ENCODE assay signal across 16 cellular contexts in genomic region chr7:46004965-46005364, GRCh38.
DNase-seq lines count a peak whose midpoint lies in the region; ATAC-seq and TF ChIP-seq lines count a peak whose summit lies in the region.
"Had no signal": no experiment of that assay in that cellular context is flagged by ENCODE, and none has a peak within 500 bp of the region (broad histone marks: within the 10 kb centered on the region; RNA-seq: fewer than 3 reads in every experiment).

No MANE protein-coding gene starts in this region.

- intact Hi-C loops in mammary epithelial cell (cut with micrococcal nuclease) = loop anchor here (5.0 kb wide), 1 partner anchor 287 kb away; no protein-coding TSS in a partner anchor
- intact Hi-C loops in breast epithelium (cut with DNase I; ENCODE audit: low total_unique reads) = no loop called here

- H3K4me3 ChIP-seq in mammary epithelial cell (replicated peaks in 1 of 3; ENCODE audit: insufficient read depth in 1 of 3, low read depth in 2 of 3, low read length in 3 of 3) (no peak overlapping the region), breast epithelium (no peak overlapping the region), MM.1S (ENCODE audit: low read length) (peak overlapping the region; percentile 28)

- no peaks in the 10 kb centered on the region for H3K36me3 ChIP-seq in mammary epithelial cell (ENCODE audit: insufficient read depth, low read length)
- no peaks in the 10 kb centered on the region for H3K36me3 ChIP-seq in breast epithelium
- H3K36me3 ChIP-seq in MM.1S (replicated peaks; ENCODE audit: insufficient read depth, low read length) = no peaks in the 10 kb centered on the region

- H3K4me1 ChIP-seq in mammary epithelial cell (ENCODE audit: insufficient read depth, low read length) (peaks cover 43% of the 10 kb centered on the region), breast epithelium (no peaks in the 10 kb centered on the region), MM.1S (ENCODE audit: low read length) (peaks cover 42% of the 10 kb centered on the region)

- H2AFZ ChIP-seq in mammary epithelial cell (ENCODE audit: low read depth, low read length) (no peak overlapping the region), MM.1S (ENCODE audit: low read length) (peak overlapping the region; percentile 68)

- CTCF ChIA-PET in mammary epithelial cell (lab: Charles Lee; ENCODE audit: low non-redundant PET) = no interaction called here

- dilution Hi-C loops in mammary epithelial cell (cut with HindIII; ENCODE audit: low sequenced_read_pairs) = loop anchor here (10.0 kb wide), 1 partner anchor 80 kb away; the partner anchor contains the start of gene IGFBP3

- H3K9ac ChIP-seq in mammary epithelial cell (ENCODE audit: insufficient read depth, low read length) (no peak overlapping the region), MM.1S (ENCODE audit: low read length) (peak overlapping the region; percentile 65)

- peaks cover 21% of the 10 kb centered on the region for H3F3A ChIP-seq in MM.1S (ENCODE audit: insufficient read depth, low read length)

- H4K20me1 ChIP-seq in mammary epithelial cell (ENCODE audit: insufficient read depth, low read length) (no peaks in the 10 kb centered on the region), MM.1S (ENCODE audit: insufficient read depth, low read length) (no peaks in the 10 kb centered on the region)

- H3K9me3 ChIP-seq in mammary epithelial cell (replicated peaks; ENCODE audit: insufficient read depth, low read length) = peaks cover 5% of the 10 kb centered on the region
- H3K9me3 ChIP-seq in breast epithelium = peaks cover 0 to 4% of the 10 kb centered on the region in 2 donors
- no peaks in the 10 kb centered on the region for H3K9me3 ChIP-seq in MM.1S (replicated peaks; ENCODE audit: insufficient read depth, low read length)

- H3K9me2 ChIP-seq in MM.1S (replicated peaks; ENCODE audit: insufficient read depth, low read length) = no peaks in the 10 kb centered on the region

- in situ Hi-C loops in mammary epithelial cell (cut with MboI; ENCODE audit: low sequenced_read_pairs in 2 of 2) = no loop called here

- ATAC-seq in HG03159 (IDR thresholded peaks at IDR 0.05; ENCODE audit: unreplicated experiment) = no peak
- ATAC-seq in GM18870 (IDR thresholded peaks at IDR 0.05; ENCODE audit: unreplicated experiment) = no peak

- H3K27me3 ChIP-seq in mammary epithelial cell (ENCODE audit: insufficient read depth, low read length) = no peaks in the 10 kb centered on the region
- H3K27me3 ChIP-seq in breast epithelium = no peaks in the 10 kb centered on the region
- no peaks in the 10 kb centered on the region for H3K27me3 ChIP-seq in MM.1S (replicated peaks; ENCODE audit: insufficient read depth, low read length)

- TF ChIP-seq CTCF in mammary epithelial cell (conservative IDR thresholded peaks at IDR 0.05 in 1 of 2, IDR thresholded peaks at IDR 0.05 in 1 of 2; ENCODE audit: extremely low read depth in 1 of 2, insufficient read depth in 1 of 2, low read depth in 1 of 2, low read length in 2 of 2) (no peak), breast epithelium (IDR thresholded peaks at IDR 0.05) (no peak), MM.1S (IDR thresholded peaks at IDR 0.05; ENCODE audit: low read length) (no peak)

- no peaks in the 10 kb centered on the region for H3K79me2 ChIP-seq in mammary epithelial cell (ENCODE audit: insufficient read depth, low read length)
- no peaks in the 10 kb centered on the region for H3K79me2 ChIP-seq in MM.1S (ENCODE audit: low read length)

- peak overlapping the region; percentile 56 for H3K27ac ChIP-seq in mammary epithelial cell (ENCODE audit: insufficient read depth, low read depth, low read length)
- no peak overlapping the region for H3K27ac ChIP-seq in breast epithelium
- H3K27ac ChIP-seq in MM.1S (ENCODE audit: low read length) = peak overlapping the region; percentile 90

- no peak for DNase-seq in mammary epithelial cell
- DNase-seq in breast epithelium (ENCODE audit: low spot score in 2 of 2) = no peak
- peak; percentile 41 for DNase-seq in MM.1S
- DNase-seq in RPMI8226 = peak; percentile 68
- DNase-seq in COLO829 (ENCODE audit: low spot score) = no peak
- no peak for DNase-seq in foreskin melanocyte
- DNase-seq: 8988T; AML-193; C1 segment of cervical spinal cord; CD4-positive, alpha-beta T cell; DMS153; DMS79 treated with DMSO at 0.1 percent for 48 hours; GOT3; H9 had no signal

- TF ChIP-seq POLR2A in breast epithelium (IDR thresholded peaks at IDR 0.05) = no peak

- no TSS peak for BruUV-seq in mammary epithelial cell (replicated peaks; lab: Mats Ljungman, UMichigan)

- H3K4me2 ChIP-seq in mammary epithelial cell (ENCODE audit: insufficient read depth, low read depth, low read length) (no peak overlapping the region), MM.1S (ENCODE audit: low read depth, low read length) (peak overlapping the region; percentile 61)

- 98% methylated on average over 3 of the region's 3 CpGs for WGBS in mammary epithelial cell (ENCODE audit: low coverage, missing lambda C conversion rate)

Comparison
In these comparisons a context has a peak if more than half of its experiments do, and no peak if none do; other contexts are left out.
1. H3K27ac ChIP-seq: peak in mammary epithelial cell (single experiment) and MM.1S (single experiment); none in breast epithelium (0 of 2).
2. DNase-seq: peak in MM.1S (single experiment) and RPMI8226 (single experiment); none in mammary epithelial cell (single experiment), breast epithelium (0 of 2), COLO829 (single experiment) and foreskin melanocyte (single experiment).